In genomic region chr6:159606786-159607185, GRCh38 we compare ENCODE assay signal across 12 cellular contexts.
"Had no signal": no experiment of that assay in that cellular context is flagged by ENCODE, and none has a peak within 500 bp of the region (broad histone marks: within the 10 kb centered on the region; RNA-seq: fewer than 3 reads in every experiment).

No MANE protein-coding gene starts in this region.

- H2AFZ ChIP-seq: neural progenitor cell had no signal

- H3K36me3 ChIP-seq: neural progenitor cell, ovary had no signal

- ATAC-seq: esophagus mucosa; stimulated activated effector memory CD8-positive, alpha-beta T cell treated with anti-CD3 and anti-CD28 coated beads, Interleukin-12 subunit alpha, Interleukin-12 subunit beta, amount 100 ng/mL, for 72 hours had no signal

- H3K9ac ChIP-seq: neural progenitor cell had no signal

- H3K9me3 ChIP-seq: ovary had no signal

- H3K27ac ChIP-seq: neural progenitor cell, ovary had no signal

- H3K4me1 ChIP-seq: neural progenitor cell had no signal

- H3K4me3 ChIP-seq: lung, neural progenitor cell, ovary had no signal

- H3K4me2 ChIP-seq: neural progenitor cell had no signal

- FAIRE-seq: bronchial epithelial cell, islet of Langerhans had no signal

- DNase-seq: activated CD4-positive, CD25-positive, alpha-beta regulatory T cell treated with anti-CD3 and anti-CD28 coated beads, Interleukin-2, amount 50 U/mL, for 72 hours; activated naive CD8-positive, alpha-beta T cell treated with anti-CD3 and anti-CD28 coated beads for 36 hours; aorta; naive B cell; ovary; stimulated activated CD4-positive, alpha-beta T cell treated with anti-CD3 and anti-CD28 coated beads, Interleukin-1b, Interleukin-23, amount 100 ng/mL, for 48 hours had no signal

- H3K27me3 ChIP-seq: neural progenitor cell, ovary had no signal
